In genomic region chr19:30360378-30361106, GRCh38 we compare ENCODE assay signal across 17 cellular contexts. TPM values are rescaled to one million over a fixed set of nuclear protein-coding genes. Genes with fewer than 3 reads are reported as not detected.
DNase-seq lines count a peak whose midpoint lies in the region; ATAC-seq and TF ChIP-seq lines count a peak whose summit lies in the region.
"Had no signal": no experiment of that assay in that cellular context is flagged by ENCODE, and none has a peak within 500 bp of the region (broad histone marks: within the 10 kb centered on the region; RNA-seq: fewer than 3 reads in every experiment).

No MANE protein-coding gene starts in this region.

- H3K27me3 Mint-ChIP-seq in brain: peaks cover 8% of the 10 kb centered on the region

- H3K27ac ChIP-seq in substantia nigra (ENCODE audit: low read depth, low read length, poor library complexity, severe bottlenecking) (peak overlapping the region; percentile 77), RWPE1 (no peak overlapping the region)
- H3K27ac ChIP-seq: heart right ventricle, left ventricle myocardium inferior, SJSA1, vagina had no signal

- no peaks in the 10 kb centered on the region for H3K27me3 ChIP-seq in H7 (ENCODE audit: control insufficient read depth, insufficient read depth, low read length)
- H3K27me3 ChIP-seq: SJSA1, vagina had no signal

- peaks cover 4% of the 10 kb centered on the region for H3K36me3 Mint-ChIP-seq in brain
- H3K36me3 Mint-ChIP-seq: naive thymus-derived CD8-positive, alpha-beta T cell; stimulated activated naive B cell treated with anti-CD40 and anti-IgM and Interleukin-4, amounts not matched to agents 10 μg/mL and 1 μg/mL and 100 μg/mL, for 72 hours had no signal

- H3K36me3 ChIP-seq in H7 (replicated peaks; ENCODE audit: control insufficient read depth, insufficient read depth, low read length): no peaks in the 10 kb centered on the region
- H3K36me3 ChIP-seq: esophagus muscularis mucosa, heart right ventricle, left ventricle myocardium inferior, SJSA1, vagina had no signal

- peak overlapping the region in 3 of 5 experiments; percentile 13 to 19 (median 16) for H3K4me3 Mint-ChIP-seq in brain
- H3K4me3 Mint-ChIP-seq: CD4-positive, alpha-beta T cell; naive thymus-derived CD8-positive, alpha-beta T cell; stimulated activated naive B cell treated with anti-CD40 and anti-IgM and Interleukin-4, amounts not matched to agents 10 μg/mL and 1 μg/mL and 100 μg/mL, for 72 hours had no signal

- H3K27ac Mint-ChIP-seq in brain: peak overlapping the region in 4 of 5 experiments; percentile 63 to 91 (median 74)
- H3K27ac Mint-ChIP-seq: CD4-positive, alpha-beta T cell; naive thymus-derived CD8-positive, alpha-beta T cell; stimulated activated naive B cell treated with anti-CD40 and anti-IgM and Interleukin-4, amounts not matched to agents 10 μg/mL and 1 μg/mL and 100 μg/mL, for 72 hours had no signal

- CTCF ChIA-PET in RWPE1 (lab: Yijun Ruan, JAX): no interaction called here

- peaks cover 33% of the 10 kb centered on the region for H3K4me1 Mint-ChIP-seq in brain
- H3K4me1 Mint-ChIP-seq: stimulated activated naive B cell treated with anti-CD40 and anti-IgM and Interleukin-4, amounts not matched to agents 10 μg/mL and 1 μg/mL and 100 μg/mL, for 72 hours had no signal

- no peak overlapping the region for H3K4me3 ChIP-seq in H7 (ENCODE audit: insufficient read depth, low read depth, low read length)
- H3K4me3 ChIP-seq: esophagus muscularis mucosa, heart right ventricle, left ventricle myocardium inferior, SJSA1, vagina had no signal

- POLR2A ChIA-PET in RWPE1 (lab: Yijun Ruan, JAX; ENCODE audit: low non-redundant PET): no interaction called here

- DNase-seq in H7 (peak; percentile 64), mesenteric fat pad (ENCODE audit: low spot score) (peak; percentile 62), substantia nigra (lab: John Stamatoyannopoulos, UW) (peak in 3 of 49 donors; percentile 15 to 39 (median 29)), NCI-H146 treated with DMSO at 0.1 percent for 48 hours (lab: John Stamatoyannopoulos, UW; ENCODE audit: unreplicated experiment) (no peak), RWPE1 (ENCODE audit: low spot score) (no peak)
- DNase-seq: CD4-positive, alpha-beta T cell; heart right ventricle; left ventricle myocardium inferior; naive thymus-derived CD8-positive, alpha-beta T cell; NCI-H446; stimulated activated naive B cell treated with anti-CD40 and anti-IgM and Interleukin-4, amounts not matched to agents 10 μg/mL and 1 μg/mL and 100 μg/mL, for 72 hours had no signal

- no peak for ATAC-seq in HG02623 (IDR thresholded peaks at IDR 0.05; ENCODE audit: unreplicated experiment)
- ATAC-seq: naive thymus-derived CD8-positive, alpha-beta T cell; stimulated activated naive B cell treated with anti-CD40 and anti-IgM and Interleukin-4, amounts not matched to agents 10 μg/mL and 1 μg/mL and 100 μg/mL, for 72 hours had no signal

- H3K9me3 Mint-ChIP-seq in brain: no peaks in the 10 kb centered on the region
- H3K9me3 Mint-ChIP-seq: CD4-positive, alpha-beta T cell had no signal

- no peak for TF ChIP-seq CTCF in brain (conservative IDR thresholded peaks at IDR 0.05)
- TF ChIP-seq CTCF in RWPE1 (conservative IDR thresholded peaks at IDR 0.05; ENCODE audit: low read depth): no peak

RNA-seq across cellular contexts. Expression of gene ZNF536, which starts 11.6 kb away (rescaled TPM):
- total RNA-seq in H7 (2014; rRNA removed; shearing (Covaris generic)): 0.35 and 0.59 TPM in 2 replicates
- 36.2 TPM for polyA plus RNA-seq in brain (ENCODE audit: insufficient read depth, low read depth, low replicate concordance)
- not detected for total RNA-seq in mesenteric fat pad
- total RNA-seq: activated CD8-positive, alpha-beta memory T cell treated with anti-CD3 and anti-CD28 coated beads for 36 hours; CD4-positive, alpha-beta T cell; naive thymus-derived CD8-positive, alpha-beta T cell had no signal
- polyA plus RNA-seq: naive thymus-derived CD8-positive, alpha-beta T cell had no signal

Comparison
In these comparisons a context has a peak if more than half of its experiments do, and no peak if none do; other contexts are left out.
1. DNase-seq: peak in H7 (single experiment) and mesenteric fat pad (single experiment); none in NCI-H146 treated with DMSO at 0.1 percent for 48 hours (single experiment) and RWPE1 (single experiment).